In the genomic region with DNA sequence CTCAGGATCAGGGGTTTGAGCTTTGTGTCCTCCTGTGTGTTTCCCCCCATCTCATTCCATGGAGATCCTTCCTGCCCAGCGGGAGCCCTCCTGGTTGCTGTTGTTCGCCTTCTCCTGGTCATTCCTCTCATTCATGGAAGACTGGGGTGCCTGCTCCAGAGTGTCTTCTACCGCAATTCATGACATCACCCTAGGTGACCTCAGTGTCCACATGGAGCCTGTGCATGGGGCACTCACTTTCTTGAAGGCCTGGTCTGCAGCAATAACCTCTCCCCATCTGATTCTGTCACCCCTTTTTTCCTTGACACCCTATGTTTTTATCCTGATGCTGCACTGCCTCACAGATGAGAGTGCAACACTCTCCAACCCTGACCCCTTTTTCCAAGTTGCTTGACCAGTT, we compare ENCODE assay signal across 1 cellular context.
TF ChIP-seq lines count a peak whose summit lies in the region.

No MANE protein-coding gene starts in this region.

TF ChIP-seq in HepG2, 621 proteins besides CTCF, POLR2A, EP300 and RAD21:
- TF ChIP-seq SRY (CRISPR knock-in tag; IDR thresholded peaks at IDR 0.05) = no peak
- peak; percentile 57 for TF ChIP-seq ATF7 (IDR thresholded peaks at IDR 0.05)
- no peak for TF ChIP-seq ATF7 (CRISPR knock-in tag; IDR thresholded peaks at IDR 0.05)
- peak; percentile 17; the same call in 1 of the 2 replicates for TF ChIP-seq CREB1 (IDR thresholded peaks at IDR 0.05)
- no peak for TF ChIP-seq CREB1 (CRISPR knock-in tag; IDR thresholded peaks at IDR 0.05)
